2 cellular contexts compared by ENCODE assay signal in genomic region chr1:43273708-43274107, GRCh38.
TF ChIP-seq lines count a peak whose summit lies in the region.

No MANE protein-coding gene starts in this region.

TF ChIP-seq in IMR-90, 13 proteins besides CTCF, POLR2A, EP300 and RAD21:
- TF ChIP-seq RCOR1 (IDR thresholded peaks at IDR 0.05; ENCODE audit: insufficient replicate concordance, low read length) (no peak), SMC3 (IDR thresholded peaks at IDR 0.05; ENCODE audit: low read depth, low read length) (no peak), ELK1 (IDR thresholded peaks at IDR 0.05; ENCODE audit: borderline replicate concordance, low read depth, low read length) (no peak), NFE2L2 (IDR thresholded peaks at IDR 0.05; ENCODE audit: low read depth, low read length) (no peak), RFX5 (IDR thresholded peaks at IDR 0.05; ENCODE audit: low read depth, low read length) (no peak), USF2 (IDR thresholded peaks at IDR 0.05; ENCODE audit: low read depth, low read length) (no peak), MXI1 (IDR thresholded peaks at IDR 0.05; ENCODE audit: borderline replicate concordance, low read depth, low read length) (no peak), BHLHE40 (IDR thresholded peaks at IDR 0.05; ENCODE audit: low read depth, low read length) (no peak)

TF ChIP-seq in H1, 55 proteins besides CTCF, POLR2A, EP300 and RAD21:
- TF ChIP-seq SIN3A (conservative IDR thresholded peaks at IDR 0.05 in 1 of 2, IDR thresholded peaks at IDR 0.05 in 1 of 2; ENCODE audit: low read depth in 1 of 2, low read length in 2 of 2) (no peak), HDAC2 (IDR thresholded peaks at IDR 0.05; ENCODE audit: borderline replicate concordance in 1 of 2, low read depth in 2 of 2, low read length in 2 of 2) (no peak), NANOG (IDR thresholded peaks at IDR 0.05; ENCODE audit: insufficient read depth, low read depth, low read length, poor library complexity, severe bottlenecking) (no peak), SIRT6 (IDR thresholded peaks at IDR 0.05; ENCODE audit: low read length) (no peak), YY1 (IDR thresholded peaks at IDR 0.05; ENCODE audit: low read depth, low read length) (no peak), BRCA1 (IDR thresholded peaks at IDR 0.05; ENCODE audit: low read depth, low read length) (no peak), FOSL1 (IDR thresholded peaks at IDR 0.05; ENCODE audit: insufficient read depth, low read depth, low read length) (no peak)
